ENCODE assay signal across 26 cellular contexts in the genomic region with DNA sequence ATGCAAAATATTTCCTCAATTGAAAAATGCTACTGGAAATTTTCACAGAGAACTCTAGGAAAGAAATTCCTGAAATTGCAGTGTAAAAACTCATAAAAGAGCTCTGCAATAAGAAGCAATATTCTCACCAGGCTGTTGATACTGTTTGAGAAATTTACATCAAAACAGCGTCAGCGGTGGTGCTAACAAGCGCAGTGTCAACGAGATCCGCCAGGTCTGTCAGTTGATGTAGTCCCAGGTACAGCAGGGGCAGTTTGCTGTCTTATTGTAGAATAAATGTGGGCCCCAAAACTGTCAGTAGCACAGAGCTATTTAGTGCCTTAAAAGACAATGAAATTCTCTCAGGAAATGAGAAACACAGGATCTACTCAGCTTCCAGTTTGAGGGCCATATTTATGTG.
"Had no signal": no experiment of that assay in that cellular context is flagged by ENCODE, and none has a peak within 500 bp of the region (broad histone marks: within the 10 kb centered on the region; RNA-seq: fewer than 3 reads in every experiment).

No MANE protein-coding gene starts in this region.

- ATAC-seq: activated T-cell treated with anti-CD3 and anti-CD28 coated beads, Interleukin-2, amount 50 U/mL, for 4 hours; activated T-helper 17 cell treated with anti-CD3 and anti-CD28 coated beads, Interleukin-2, amount 50 U/mL, for 72 hours; effector memory CD8-positive, alpha-beta T cell; foreskin keratinocyte; gastrocnemius medialis; heart left ventricle had no signal

- H3K27me3 Mint-ChIP-seq: activated CD4-positive, alpha-beta memory T cell treated with anti-CD3 and anti-CD28 coated beads, Interleukin-2, amount 10 ng/mL, durations not matched to agents 7 days and 5 days; activated CD4-positive, alpha-beta T cell treated with anti-CD3 and anti-CD28 coated beads, Interleukin-2, amount 10 ng/mL, durations not matched to agents 7 days and 5 days; activated naive CD8-positive, alpha-beta T cell; activated T-helper 17 cell treated with anti-CD3 and anti-CD28 coated beads, Interleukin-2, amount 50 U/mL, for 72 hours; effector memory CD8-positive, alpha-beta T cell had no signal

- DNase-seq: activated CD4-positive, alpha-beta memory T cell treated with anti-CD3 and anti-CD28 coated beads, Interleukin-2, amount 10 ng/mL, durations not matched to agents 7 days and 5 days; activated CD4-positive, alpha-beta T cell treated with anti-CD3 and anti-CD28 coated beads for 1 hour; activated CD4-positive, alpha-beta T cell treated with anti-CD3 and anti-CD28 coated beads for 4 hours; activated CD4-positive, alpha-beta T cell treated with anti-CD3 and anti-CD28 coated beads, Interleukin-2, amount 10 ng/mL, durations not matched to agents 7 days and 5 days; activated CD4-positive, alpha-beta T cell treated with anti-CD3 and anti-CD28 coated beads, Interleukin-2, amount 50 U/mL, for 4 hours; activated effector memory CD4-positive, alpha-beta T cell treated with Interleukin-2 at 50 U/mL for 16 hours; activated gamma-delta T cell treated with Interleukin-2 at 50 U/mL for 16 hours; activated naive CD4-positive, alpha-beta T cell treated with anti-CD3 and anti-CD28 coated beads, Interleukin-2, amount 50 U/mL, for 16 hours; activated naive CD4-positive, alpha-beta T cell treated with Interleukin-2 at 50 U/mL for 16 hours; activated T-cell treated with anti-CD3 and anti-CD28 coated beads, Interleukin-2, amount 50 U/mL, for 4 hours; amniotic stem cell; anterior cingulate cortex; caudate nucleus; cortex of kidney; dermis blood vessel endothelial cell; effector CD4-positive, alpha-beta T cell; effector memory CD8-positive, alpha-beta T cell; erythroblast; foreskin keratinocyte; gastrocnemius medialis; glutamatergic neuron; heart left ventricle; T-helper 2 cell had no signal

- H3K4me1 Mint-ChIP-seq: activated CD4-positive, alpha-beta memory T cell treated with anti-CD3 and anti-CD28 coated beads, Interleukin-2, amount 10 ng/mL, durations not matched to agents 7 days and 5 days; activated CD4-positive, alpha-beta T cell treated with anti-CD3 and anti-CD28 coated beads, Interleukin-2, amount 10 ng/mL, durations not matched to agents 7 days and 5 days had no signal

- H3K9me3 Mint-ChIP-seq: activated CD4-positive, alpha-beta memory T cell treated with anti-CD3 and anti-CD28 coated beads, Interleukin-2, amount 10 ng/mL, durations not matched to agents 7 days and 5 days; activated T-cell treated with anti-CD3 and anti-CD28 coated beads, Interleukin-2, amount 50 U/mL, for 4 hours; activated T-helper 17 cell treated with anti-CD3 and anti-CD28 coated beads, Interleukin-2, amount 50 U/mL, for 72 hours; effector memory CD8-positive, alpha-beta T cell had no signal

- H3K27ac ChIP-seq: esophagus muscularis mucosa, foreskin keratinocyte, gastrocnemius medialis, heart left ventricle had no signal

- H3K4me3 Mint-ChIP-seq: activated CD4-positive, alpha-beta memory T cell treated with anti-CD3 and anti-CD28 coated beads, Interleukin-2, amount 10 ng/mL, durations not matched to agents 7 days and 5 days; activated CD4-positive, alpha-beta T cell treated with anti-CD3 and anti-CD28 coated beads, Interleukin-2, amount 10 ng/mL, durations not matched to agents 7 days and 5 days; activated naive CD8-positive, alpha-beta T cell; activated T-cell treated with anti-CD3 and anti-CD28 coated beads, Interleukin-2, amount 50 U/mL, for 4 hours; activated T-helper 17 cell treated with anti-CD3 and anti-CD28 coated beads, Interleukin-2, amount 50 U/mL, for 72 hours; effector memory CD8-positive, alpha-beta T cell had no signal

- H3K4me3 ChIP-seq: esophagus muscularis mucosa, gastrocnemius medialis, heart left ventricle had no signal

- H3K27me3 ChIP-seq: esophagus muscularis mucosa, foreskin keratinocyte, gastrocnemius medialis, heart left ventricle had no signal

- H3K36me3 ChIP-seq: esophagus muscularis mucosa, gastrocnemius medialis, heart left ventricle had no signal

- H3K27ac Mint-ChIP-seq: activated CD4-positive, alpha-beta memory T cell treated with anti-CD3 and anti-CD28 coated beads, Interleukin-2, amount 10 ng/mL, durations not matched to agents 7 days and 5 days; activated CD4-positive, alpha-beta T cell treated with anti-CD3 and anti-CD28 coated beads, Interleukin-2, amount 10 ng/mL, durations not matched to agents 7 days and 5 days; activated naive CD8-positive, alpha-beta T cell had no signal

- H3K9me3 ChIP-seq: esophagus muscularis mucosa, gastrocnemius medialis, heart left ventricle had no signal
